10 cellular contexts compared by ENCODE assay signal in genomic region chr3:62332771-62333381, GRCh38. TPM values are rescaled to one million over a fixed set of nuclear protein-coding genes. Genes with fewer than 3 reads are reported as not detected.
DNase-seq lines count a peak whose midpoint lies in the region; ATAC-seq, FAIRE-seq and TF ChIP-seq lines count a peak whose summit lies in the region.
"Had no signal": no experiment of that assay in that cellular context is flagged by ENCODE, and none has a peak within 500 bp of the region (broad histone marks: within the 10 kb centered on the region; RNA-seq: fewer than 3 reads in every experiment).

No MANE protein-coding gene starts in this region.

- H3K9me3 ChIP-seq in CD4-positive, CD25-positive, alpha-beta regulatory T cell (ENCODE audit: control insufficient read depth in 2 of 2, low read length in 2 of 2), result no peaks in the 10 kb centered on the region
- no peaks in the 10 kb centered on the region for H3K9me3 ChIP-seq in K562 (replicated peaks; ENCODE audit: control insufficient read depth, insufficient read depth, low read depth, low read length)

- TF ChIP-seq CTCF in K562 (IDR thresholded peaks at IDR 0.05 in 2 of 3, conservative IDR thresholded peaks at IDR 0.05 in 1 of 3; ENCODE audit: insufficient read depth in 2 of 3, low read depth in 1 of 3, low read length in 3 of 3) (peak in 1 of 3 experiments; percentile 38; a peak in 4 of 6 replicates), mesothelial cell of epicardium (IDR thresholded peaks at IDR 0.05; ENCODE audit: unreplicated experiment) (peak; percentile 82)

- H3K9me3 Mint-ChIP-seq in CD4-positive, CD25-positive, alpha-beta regulatory T cell, result peaks cover 0 to 2% (median 0%) of the 10 kb centered on the region in 7 donors
- H3K9me3 Mint-ChIP-seq in mesothelial cell of epicardium (no peaks in the 10 kb centered on the region), immature natural killer cell (peaks cover 0 to 5% (median 0%) of the 10 kb centered on the region in 6 donors)

- no peak overlapping the region for H3K9ac ChIP-seq in K562 (ENCODE audit: insufficient read depth in 1 of 2, low read depth in 2 of 2, low read length in 2 of 2)

- H3K79me2 ChIP-seq in K562 (ENCODE audit: control insufficient read depth, insufficient read depth, low read length), result no peaks in the 10 kb centered on the region

- no peak overlapping the region for H3K4me3 ChIP-seq in CD4-positive, CD25-positive, alpha-beta regulatory T cell (ENCODE audit: low read depth, low read length)
- H3K4me3 ChIP-seq in K562, result no peak overlapping the region

- no peaks in the 10 kb centered on the region for H3K4me1 ChIP-seq in CD4-positive, CD25-positive, alpha-beta regulatory T cell (ENCODE audit: control insufficient read depth, insufficient read depth, low read length, poor library complexity, severe bottlenecking)
- no peaks in the 10 kb centered on the region for H3K4me1 ChIP-seq in K562 (replicated peaks in 1 of 2; ENCODE audit: control insufficient read depth in 2 of 2, insufficient read depth in 2 of 2, low read length in 2 of 2)

- 0% methylated on average over 3 of the region's 3 CpGs for WGBS in K562 (ENCODE audit: insufficient coverage, low coverage, missing lambda C conversion rate)

- CTCF ChIA-PET in K562 (lab: Yijun Ruan, JAX; ENCODE audit: low intra/inter-chr PET ratio), result interaction anchor here (0.6 kb wide), 1 partner anchor 227 kb away, joined by 3 read pairs; no protein-coding TSS in a partner anchor

- intact Hi-C loops in K562 (cut with micrococcal nuclease), result loop anchor here (2.0 kb wide), 1 partner anchor 226 kb away; no protein-coding TSS in a partner anchor

- TF ChIP-seq POLR2A in K562 (conservative IDR thresholded peaks at IDR 0.05), result no peak

- H4K20me1 ChIP-seq in K562 (replicated peaks; ENCODE audit: control insufficient read depth, insufficient read depth, low read length), result no peaks in the 10 kb centered on the region

- ATAC-seq in CD4-positive, CD25-positive, alpha-beta regulatory T cell (ENCODE audit: low read depth in 2 of 2), result no peak
- ATAC-seq in K562 (no peak), HG02884 (IDR thresholded peaks at IDR 0.05; ENCODE audit: unreplicated experiment) (no peak)

- BruUV-seq in K562 (replicated peaks; lab: Mats Ljungman, UMichigan), result no TSS peak

- no peak overlapping the region for H3K27ac ChIP-seq in CD4-positive, CD25-positive, alpha-beta regulatory T cell (ENCODE audit: insufficient read depth, low read length, poor library complexity, severe bottlenecking)
- no peak overlapping the region for H3K27ac ChIP-seq in K562 (ENCODE audit: extremely low read depth, low read depth, low read length)

- peak in 2 of 3 donors; percentile 1 to 27 for DNase-seq in CD4-positive, CD25-positive, alpha-beta regulatory T cell
- peak; percentile 1 for DNase-seq in HS-27A (ENCODE audit: low read depth)
- DNase-seq in K562 (ENCODE audit: extremely low read depth in 1 of 4, low spot score in 3 of 4), result peak in 1 of 4 experiments; percentile 6
- no peak for DNase-seq in mesothelial cell of epicardium (ENCODE audit: low spot score in 2 of 2, unreplicated experiment in 2 of 2)
- DNase-seq in immature natural killer cell, result no peak
- no peak for DNase-seq in NCI-H2029 (lab: John Stamatoyannopoulos, UW)
- DNase-seq in activated CD8-positive, alpha-beta memory T cell treated with anti-CD3 and anti-CD28 coated beads, Interleukin-2, amount 50 U/mL, for 4 hours, result no peak

- no peak for TF ChIP-seq EP300 in K562 (IDR thresholded peaks at IDR 0.05; ENCODE audit: low read length)

- H3K4me1 Mint-ChIP-seq in CD4-positive, CD25-positive, alpha-beta regulatory T cell, result no peaks in the 10 kb centered on the region
- peaks cover 2% of the 10 kb centered on the region for H3K4me1 Mint-ChIP-seq in mesothelial cell of epicardium
- H3K4me1 Mint-ChIP-seq in immature natural killer cell, result no peaks in the 10 kb centered on the region

- no peak overlapping the region for H3K4me2 ChIP-seq in K562 (ENCODE audit: insufficient read depth, low read length)

- POLR2A ChIA-PET in K562 (lab: Yijun Ruan, JAX), result interaction anchor here (1.0 kb wide), 1 partner anchor 86 kb away, joined by 3 read pairs; no protein-coding TSS in a partner anchor

- H3K4me3 Mint-ChIP-seq in CD4-positive, CD25-positive, alpha-beta regulatory T cell, result no peak overlapping the region
- H3K4me3 Mint-ChIP-seq in mesothelial cell of epicardium, result no peak overlapping the region
- no peak overlapping the region for H3K4me3 Mint-ChIP-seq in immature natural killer cell

- H3K27me3 ChIP-seq in CD4-positive, CD25-positive, alpha-beta regulatory T cell (ENCODE audit: control insufficient read depth, insufficient read depth, low read length), result no peaks in the 10 kb centered on the region
- no peaks in the 10 kb centered on the region for H3K27me3 ChIP-seq in K562 (ENCODE audit: control insufficient read depth in 2 of 2, insufficient read depth in 2 of 2, low read length in 2 of 2)

- no peak for FAIRE-seq in K562 (lab: Jason Lieb, UNC)

- H3K36me3 ChIP-seq in CD4-positive, CD25-positive, alpha-beta regulatory T cell (ENCODE audit: control insufficient read depth, insufficient read depth, low read length), result no peaks in the 10 kb centered on the region
- no peaks in the 10 kb centered on the region for H3K36me3 ChIP-seq in K562 (ENCODE audit: control insufficient read depth, insufficient read depth, low read length)

- no peaks in the 10 kb centered on the region for H3K9me1 ChIP-seq in K562 (ENCODE audit: control insufficient read depth, insufficient read depth, low read length)

- H2AFZ ChIP-seq in K562 (ENCODE audit: low read depth, low read length), result no peak overlapping the region

- in situ Hi-C loops in K562 (cut with MboI), result loop anchor here (10.0 kb wide), 1 partner anchor 222 kb away; no protein-coding TSS in a partner anchor

- H3K27ac Mint-ChIP-seq in CD4-positive, CD25-positive, alpha-beta regulatory T cell, result no peak overlapping the region
- H3K27ac Mint-ChIP-seq in mesothelial cell of epicardium, result no peak overlapping the region
- no peak overlapping the region for H3K27ac Mint-ChIP-seq in immature natural killer cell

- peak in 1 of 2 experiments; percentile 17; a peak in 1 of 4 replicates for TF ChIP-seq RAD21 in K562 (CRISPR knock-in tag; conservative IDR thresholded peaks at IDR 0.05 in 1 of 2, IDR thresholded peaks at IDR 0.05 in 1 of 2)

- H3K36me3 Mint-ChIP-seq in CD4-positive, CD25-positive, alpha-beta regulatory T cell, result no peaks in the 10 kb centered on the region
- H3K36me3 Mint-ChIP-seq in mesothelial cell of epicardium (no peaks in the 10 kb centered on the region), immature natural killer cell (no peaks in the 10 kb centered on the region)

- H3K27me3 Mint-ChIP-seq in CD4-positive, CD25-positive, alpha-beta regulatory T cell, result peaks cover 4% of the 10 kb centered on the region
- H3K27me3 Mint-ChIP-seq in mesothelial cell of epicardium (ENCODE audit: low read depth) (peaks cover 4% of the 10 kb centered on the region), immature natural killer cell (ENCODE audit: low read depth in 3 of 3) (peaks cover 0 to 3% (median 0%) of the 10 kb centered on the region in 3 donors)

TF ChIP-seq in K562, 482 proteins besides CTCF, POLR2A, EP300 and RAD21:
- TF ChIP-seq PRPF4 (IDR thresholded peaks at IDR 0.05; ENCODE audit: insufficient read depth, low read depth, low read length, poor library complexity, severe bottlenecking) (no peak), ZSCAN29 (IDR thresholded peaks at IDR 0.05) (no peak), DACH1 (IDR thresholded peaks at IDR 0.05; ENCODE audit: partially characterized antibody) (peak; percentile 55)

RNA-seq across cellular contexts. Expression of gene FEZF2, which starts 40.5 kb away (rescaled TPM):
- total RNA-seq in CD4-positive, CD25-positive, alpha-beta regulatory T cell, result not detected
- not detected for polyA plus RNA-seq in CD4-positive, CD25-positive, alpha-beta regulatory T cell
- not detected in 2 replicates for total RNA-seq in K562 (2011; cell fraction: chromatin; rRNA removed; ENCODE audit: low replicate concordance)
- not detected in 2 replicates for total RNA-seq in K562 (2011; cell fraction: nucleolus; rRNA removed)
- not detected in 2 replicates for total RNA-seq in K562 (2011; cell fraction: nucleoplasm; rRNA removed)
- total RNA-seq in K562 (2014; rRNA removed), result not detected in 2 replicates
- not detected in 2 replicates for total RNA-seq in K562 (2014; rRNA removed; fragmentation: Illumina TruSeq; extraction: Trizol)
- not detected in 2 replicates for total RNA-seq in K562 (2015; rRNA removed; fragmentation: Illumina TruSeq; extraction: Trizol)
- total RNA-seq in K562 (2021), result not detected in 2 replicates
- not detected in 2 replicates for polyA plus RNA-seq in K562 (2011; rRNA removed)
- polyA plus RNA-seq in K562 (2011; cell fraction: cytosol; rRNA removed), result not detected in 2 replicates
- not detected in 2 replicates for polyA plus RNA-seq in K562 (2011; cell fraction: nucleus; rRNA removed)
- not detected in 2 replicates for polyA plus RNA-seq in K562 (2012)
- not detected in 2 replicates for polyA plus RNA-seq in K562 (2014; fragmentation: Illumina TruSeq; extraction: Trizol)
- polyA plus RNA-seq in K562 (2014; fragmentation: Nextera tagmentation; extraction: Ambion mirVana), result not detected
- not detected in 2 replicates for polyA plus RNA-seq in K562 (2014; rRNA removed)
- not detected in 2 replicates for polyA minus RNA-seq in K562 (2011; rRNA and poly(A)+ RNA removed)
- polyA minus RNA-seq in K562 (2011; cell fraction: cytosol; rRNA and poly(A)+ RNA removed), result not detected in 2 replicates
- not detected in 2 replicates for polyA minus RNA-seq in K562 (2011; cell fraction: nucleus; rRNA and poly(A)+ RNA removed)
- total RNA-seq in mesothelial cell of epicardium, result not detected in 3 replicates
- not detected for polyA plus RNA-seq in immature natural killer cell
- total RNA-seq: activated CD8-positive, alpha-beta memory T cell treated with anti-CD3 and anti-CD28 coated beads for 36 hours; mucosa of gallbladder had no signal

Comparison
In these comparisons a context has a peak if more than half of its experiments do, and no peak if none do; other contexts are left out.
1. DNase-seq: peak in CD4-positive, CD25-positive, alpha-beta regulatory T cell (2 of 3) and HS-27A (single experiment); none in mesothelial cell of epicardium (0 of 2), immature natural killer cell (0 of 3), NCI-H2029 (single experiment) and activated CD8-positive, alpha-beta memory T cell treated with anti-CD3 and anti-CD28 coated beads, Interleukin-2, amount 50 U/mL, for 4 hours (single experiment).